ENCODE assay signal across 18 cellular contexts in the genomic region with DNA sequence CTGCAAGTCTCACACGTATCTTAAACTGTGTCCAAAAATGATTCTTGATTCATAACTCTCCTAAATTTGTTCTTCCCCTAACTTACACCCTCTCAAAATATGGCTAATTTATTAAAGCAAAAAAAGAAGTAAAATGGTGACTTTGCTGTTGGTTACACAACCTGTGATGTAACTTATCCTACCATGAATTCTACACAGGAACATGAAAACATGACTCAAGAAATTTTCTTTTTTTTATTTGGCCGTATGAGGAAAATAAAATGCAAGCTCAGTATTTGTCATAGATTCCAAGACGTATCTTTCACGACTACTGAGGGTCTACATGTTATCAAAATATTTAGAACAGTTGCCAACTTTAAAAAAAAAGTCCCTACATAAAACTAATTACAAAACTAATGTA.
"Had no signal": no experiment of that assay in that cellular context is flagged by ENCODE, and none has a peak within 500 bp of the region (broad histone marks: within the 10 kb centered on the region; RNA-seq: fewer than 3 reads in every experiment).

No MANE protein-coding gene starts in this region.

- ATAC-seq: left lung; stimulated activated memory B cell treated with anti-CD40 and anti-IgM and Interleukin-4, amounts not matched to agents 10 μg/mL and 1 μg/mL and 100 μg/mL, for 72 hours had no signal

- H3K27ac Mint-ChIP-seq: activated CD4-positive, alpha-beta T cell treated with anti-CD3 and anti-CD28 coated beads, Interleukin-2, amount 10 ng/mL, durations not matched to agents 7 days and 5 days; activated naive CD4-positive, alpha-beta T cell treated with anti-CD3 and anti-CD28 coated beads, Interleukin-2, amount 50 U/mL, for 24 hours; memory B cell; stimulated activated memory B cell treated with anti-CD40 and anti-IgM and Interleukin-4, amounts not matched to agents 10 μg/mL and 1 μg/mL and 100 μg/mL, for 72 hours; type B pancreatic cell had no signal

- H3K36me3 Mint-ChIP-seq: activated naive CD4-positive, alpha-beta T cell treated with anti-CD3 and anti-CD28 coated beads, Interleukin-2, amount 50 U/mL, for 24 hours; memory B cell; stimulated activated memory B cell treated with anti-CD40 and anti-IgM and Interleukin-4, amounts not matched to agents 10 μg/mL and 1 μg/mL and 100 μg/mL, for 72 hours had no signal

- H3K36me3 ChIP-seq: heart right ventricle, left lung had no signal

- H3K4me3 Mint-ChIP-seq: activated CD4-positive, alpha-beta T cell treated with anti-CD3 and anti-CD28 coated beads, Interleukin-2, amount 10 ng/mL, durations not matched to agents 7 days and 5 days; activated naive CD4-positive, alpha-beta T cell treated with anti-CD3 and anti-CD28 coated beads, Interleukin-2, amount 50 U/mL, for 24 hours; memory B cell; nephron; stimulated activated memory B cell treated with anti-CD40 and anti-IgM and Interleukin-4, amounts not matched to agents 10 μg/mL and 1 μg/mL and 100 μg/mL, for 72 hours; type B pancreatic cell had no signal

- H3K27me3 ChIP-seq: dorsolateral prefrontal cortex, left lung had no signal

- H3K27me3 Mint-ChIP-seq: type B pancreatic cell had no signal

- H3K27ac ChIP-seq: left lung, skin epidermis had no signal

- DNase-seq: activated CD4-positive, alpha-beta T cell treated with anti-CD3 and anti-CD28 coated beads, Interleukin-2, amount 10 ng/mL, durations not matched to agents 7 days and 5 days; activated CD4-positive, CD25-positive, alpha-beta regulatory T cell; activated CD8-positive, alpha-beta memory T cell treated with anti-CD3 and anti-CD28 coated beads for 24 hours; activated effector memory CD4-positive, alpha-beta T cell treated with Interleukin-2 at 50 U/mL for 16 hours; amygdala; dorsolateral prefrontal cortex; foreskin melanocyte; heart right ventricle; left lung; occipital lobe; substantia nigra; T-helper 2 cell had no signal

- H3K9me3 ChIP-seq: heart right ventricle, left lung had no signal

- H3K4me1 Mint-ChIP-seq: activated CD4-positive, alpha-beta T cell treated with anti-CD3 and anti-CD28 coated beads, Interleukin-2, amount 10 ng/mL, durations not matched to agents 7 days and 5 days; activated naive CD4-positive, alpha-beta T cell treated with anti-CD3 and anti-CD28 coated beads, Interleukin-2, amount 50 U/mL, for 24 hours; memory B cell; stimulated activated memory B cell treated with anti-CD40 and anti-IgM and Interleukin-4, amounts not matched to agents 10 μg/mL and 1 μg/mL and 100 μg/mL, for 72 hours had no signal

- H3K9me3 Mint-ChIP-seq: activated CD4-positive, alpha-beta T cell treated with anti-CD3 and anti-CD28 coated beads, Interleukin-2, amount 10 ng/mL, durations not matched to agents 7 days and 5 days; activated naive CD4-positive, alpha-beta T cell treated with anti-CD3 and anti-CD28 coated beads, Interleukin-2, amount 50 U/mL, for 24 hours; memory B cell; nephron; stimulated activated memory B cell treated with anti-CD40 and anti-IgM and Interleukin-4, amounts not matched to agents 10 μg/mL and 1 μg/mL and 100 μg/mL, for 72 hours had no signal

- H3K4me3 ChIP-seq: dorsolateral prefrontal cortex, heart right ventricle, left lung, skin epidermis had no signal
